In the genomic region with DNA sequence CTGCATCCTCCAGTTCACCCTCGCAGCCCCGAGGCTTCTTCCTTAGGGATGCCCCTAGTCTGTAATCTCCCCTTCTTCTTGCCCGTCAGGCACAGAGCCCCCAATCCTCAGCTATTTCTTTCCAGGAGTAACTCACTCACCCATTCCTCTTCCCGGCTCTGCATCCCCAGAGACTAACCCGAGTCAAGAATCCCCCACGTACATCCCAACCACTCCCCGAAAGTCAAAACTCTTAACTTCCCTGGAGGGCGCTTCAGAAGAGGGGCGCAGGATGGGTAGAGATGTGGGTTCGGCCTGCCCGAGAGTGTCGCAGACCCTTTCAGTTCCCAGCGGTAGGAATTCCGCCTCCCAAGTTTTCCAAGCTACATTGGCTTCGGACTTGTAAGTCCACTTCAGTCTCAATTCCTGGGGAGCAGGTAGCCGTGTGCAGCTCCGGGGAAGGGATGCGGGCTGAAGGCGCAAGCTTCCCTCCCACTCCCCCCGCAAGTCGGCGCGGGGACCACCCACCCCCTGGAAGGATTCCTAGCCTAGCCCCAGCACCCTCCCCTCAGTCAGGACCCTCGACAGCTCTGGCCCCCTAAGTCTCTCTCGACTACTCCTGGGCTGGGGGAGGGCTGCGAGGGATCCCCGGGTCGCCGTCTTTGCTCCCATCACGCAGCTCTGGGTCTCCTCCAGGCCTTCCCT, we compare ENCODE assay signal across 8 cellular contexts. TPM values are rescaled to one million over a fixed set of nuclear protein-coding genes. Genes with fewer than 3 reads are reported as not detected.
DNase-seq lines count a peak whose midpoint lies in the region; ATAC-seq, FAIRE-seq and TF ChIP-seq lines count a peak whose summit lies in the region.

No MANE protein-coding gene starts in this region.

- H3K36me3 Mint-ChIP-seq in CD4-positive, alpha-beta T cell (ENCODE audit: low read depth): no peaks in the 10 kb centered on the region

- H3K27ac Mint-ChIP-seq in CD4-positive, alpha-beta T cell: no peak overlapping the region

- POLR2A ChIA-PET in CD4-positive, alpha-beta T cell (lab: Charles Lee): no interaction called here

- DNase-seq in CD4-positive, alpha-beta T cell: no peak
- DNase-seq in coronary artery (ENCODE audit: low spot score) (no peak), medulla oblongata (ENCODE audit: extremely low spot score) (no peak), GM19239 (ENCODE audit: insufficient read length, low spot score) (no peak)

- peak overlapping the region; percentile 27 for H3K4me3 Mint-ChIP-seq in CD4-positive, alpha-beta T cell

- no peak overlapping the region for H3K27ac ChIP-seq in CD4-positive, alpha-beta T cell (ENCODE audit: low read depth, low read length)
- H3K27ac ChIP-seq in coronary artery (peak overlapping the region in 1 of 2 donors; percentile 68), mucosa of rectum (ENCODE audit: low read depth in 2 of 2, low read length in 2 of 2) (no peak overlapping the region)

- no peak for ATAC-seq in CD4-positive, alpha-beta T cell (ENCODE audit: poor library complexity)
- no peak for ATAC-seq in GM18498 (IDR thresholded peaks at IDR 0.05; ENCODE audit: unreplicated experiment)
- ATAC-seq in GM18505 (IDR thresholded peaks at IDR 0.05; ENCODE audit: unreplicated experiment): no peak

- H3K9me3 Mint-ChIP-seq in CD4-positive, alpha-beta T cell: no peaks in the 10 kb centered on the region

- no peak for TF ChIP-seq POLR2A in GM18505 (IDR thresholded peaks at IDR 0.05; ENCODE audit: borderline replicate concordance, extremely low read depth, insufficient read depth, insufficient read length)

- intact Hi-C loops in CD4-positive, alpha-beta T cell (cut with DNase I, micrococcal nuclease): no loop called here

- H3K4me3 ChIP-seq in coronary artery: peak overlapping the region; percentile 79
- H3K4me3 ChIP-seq in mucosa of rectum (ENCODE audit: low read length in 2 of 2): peak overlapping the region; percentile 41 to 61

- FAIRE-seq in GM19239 (lab: Jason Lieb, UNC): no peak

- peaks cover 19% of the 10 kb centered on the region for H3K4me1 Mint-ChIP-seq in CD4-positive, alpha-beta T cell (ENCODE audit: low read depth)

- TF ChIP-seq CTCF in CD4-positive, alpha-beta T cell (IDR thresholded peaks at IDR 0.05): no peak
- TF ChIP-seq CTCF in LNCAP (IDR thresholded peaks at IDR 0.05) (peak; percentile 33; the same call in 1 of the 2 replicates), coronary artery (IDR thresholded peaks at IDR 0.05) (no peak)

- peaks cover 85% of the 10 kb centered on the region for H3K27me3 ChIP-seq in CD4-positive, alpha-beta T cell (ENCODE audit: control insufficient read depth, insufficient read depth, low read length)
- H3K27me3 ChIP-seq in mucosa of rectum (ENCODE audit: control insufficient read depth in 2 of 2, insufficient read depth in 2 of 2, low read length in 2 of 2): peaks cover 31 to 38% of the 10 kb centered on the region in 2 donors

- no peaks in the 10 kb centered on the region for H3K36me3 ChIP-seq in mucosa of rectum (ENCODE audit: control insufficient read depth in 2 of 2, insufficient read depth in 2 of 2, low read length in 2 of 2)

- no peak overlapping the region for H3K9ac ChIP-seq in mucosa of rectum (ENCODE audit: low read depth in 1 of 2, low read length in 2 of 2)

- CTCF ChIA-PET in CD4-positive, alpha-beta T cell (lab: Charles Lee): interaction anchor here (0.6 kb wide), 1 partner anchor 1854 kb away, joined by 4 read pairs; no protein-coding TSS in a partner anchor

- peaks cover 79% of the 10 kb centered on the region for H3K27me3 Mint-ChIP-seq in CD4-positive, alpha-beta T cell

- peaks cover 7 to 23% of the 10 kb centered on the region in 2 donors for H3K4me1 ChIP-seq in mucosa of rectum (ENCODE audit: control insufficient read depth in 2 of 2, insufficient read depth in 2 of 2, low read length in 2 of 2)

- no peaks in the 10 kb centered on the region for H3K9me3 ChIP-seq in CD4-positive, alpha-beta T cell (ENCODE audit: control insufficient read depth, low read length)
- H3K9me3 ChIP-seq in mucosa of rectum (ENCODE audit: control insufficient read depth in 2 of 2, low read length in 2 of 2): no peaks in the 10 kb centered on the region

RNA-seq across cellular contexts. Expression of a gene that starts 0.9 kb away (rescaled TPM):
- not detected for total RNA-seq in CD4-positive, alpha-beta T cell
